ENCODE assay signal across 12 cellular contexts in genomic region chr9:8660383-8660782, GRCh38.
DNase-seq lines count a peak whose midpoint lies in the region; ATAC-seq and TF ChIP-seq lines count a peak whose summit lies in the region.
"Had no signal": no experiment of that assay in that cellular context is flagged by ENCODE, and none has a peak within 500 bp of the region (broad histone marks: within the 10 kb centered on the region; RNA-seq: fewer than 3 reads in every experiment).

No MANE protein-coding gene starts in this region.

- no peak for TF ChIP-seq EP300 in esophagus muscularis mucosa (IDR thresholded peaks at IDR 0.05)

- intact Hi-C loops in Calu3 (cut with micrococcal nuclease; ENCODE audit: unreplicated experiment) (loop anchor here (10.0 kb wide), 1 partner anchor 344 kb away; no protein-coding TSS in a partner anchor), esophagus muscularis mucosa (cut with DNase I) (no loop called here)
- intact Hi-C loops in activated naive CD4-positive, alpha-beta T cell treated with anti-CD3 and anti-CD28 coated beads for 36 hours (cut with micrococcal nuclease): no loop called here

- no peak overlapping the region for H3K4me3 ChIP-seq in esophagus muscularis mucosa

- no peaks in the 10 kb centered on the region for H3K9me3 ChIP-seq in esophagus muscularis mucosa

- no peak for TF ChIP-seq POLR2A in esophagus muscularis mucosa (IDR thresholded peaks at IDR 0.05; ENCODE audit: low read depth)

- H3K36me3 Mint-ChIP-seq in Calu3 (ENCODE audit: insufficient read depth, unreplicated experiment) (no peaks in the 10 kb centered on the region), nephron (ENCODE audit: low read depth) (peaks cover 4% of the 10 kb centered on the region)
- no peaks in the 10 kb centered on the region for H3K36me3 Mint-ChIP-seq in effector memory CD8-positive, alpha-beta T cell (ENCODE audit: insufficient read depth)
- no peaks in the 10 kb centered on the region for H3K36me3 Mint-ChIP-seq in activated naive CD4-positive, alpha-beta T cell treated with anti-CD3 and anti-CD28 coated beads for 36 hours (ENCODE audit: low read depth)
- H3K36me3 Mint-ChIP-seq: activated naive CD8-positive, alpha-beta T cell treated with anti-CD3 and anti-CD28 coated beads, Interleukin-2, amount 10 ng/mL, durations not matched to agents 7 days and 5 days; CD4-positive, alpha-beta memory T cell had no signal

- no peaks in the 10 kb centered on the region for H3K36me3 ChIP-seq in esophagus muscularis mucosa

- peaks cover 0 to 8% (median 0%) of the 10 kb centered on the region in 4 donors for H3K4me1 ChIP-seq in esophagus muscularis mucosa

- CTCF ChIA-PET in Calu3 (lab: Charles Lee): no interaction called here
- CTCF ChIA-PET in activated naive CD4-positive, alpha-beta T cell treated with anti-CD3 and anti-CD28 coated beads for 36 hours (lab: Charles Lee): no interaction called here

- H3K4me1 Mint-ChIP-seq in Calu3 (ENCODE audit: low read depth, unreplicated experiment) (peaks cover 14% of the 10 kb centered on the region), nephron (peaks cover 68% of the 10 kb centered on the region)
- no peaks in the 10 kb centered on the region for H3K4me1 Mint-ChIP-seq in effector memory CD8-positive, alpha-beta T cell (ENCODE audit: low read depth in 2 of 2)
- no peaks in the 10 kb centered on the region for H3K4me1 Mint-ChIP-seq in activated naive CD4-positive, alpha-beta T cell treated with anti-CD3 and anti-CD28 coated beads for 36 hours (ENCODE audit: low read depth)
- H3K4me1 Mint-ChIP-seq: activated naive CD8-positive, alpha-beta T cell treated with anti-CD3 and anti-CD28 coated beads, Interleukin-2, amount 10 ng/mL, durations not matched to agents 7 days and 5 days; CD4-positive, alpha-beta memory T cell had no signal

- DNase-seq in Calu3 (peak; percentile 45), NCI-H2227 (lab: John Stamatoyannopoulos, UW; ENCODE audit: unreplicated experiment) (peak; percentile 61), esophagus muscularis mucosa (ENCODE audit: extremely low spot score) (no peak)
- no peak for DNase-seq in effector memory CD8-positive, alpha-beta T cell
- DNase-seq in activated naive CD4-positive, alpha-beta T cell treated with anti-CD3 and anti-CD28 coated beads for 36 hours: no peak
- DNase-seq: activated naive CD8-positive, alpha-beta T cell treated with anti-CD3 and anti-CD28 coated beads, Interleukin-2, amount 10 ng/mL, durations not matched to agents 7 days and 5 days; CD4-positive, alpha-beta memory T cell; NCI-H1048 had no signal

- H3K27ac ChIP-seq in cingulate gyrus (ENCODE audit: low read depth, low read length): peak overlapping the region; percentile 42
- H3K27ac ChIP-seq in esophagus muscularis mucosa (replicated peaks in 1 of 4): no peak overlapping the region
- H3K27ac ChIP-seq: VCaP had no signal

- H3K27ac Mint-ChIP-seq in Calu3 (ENCODE audit: unreplicated experiment) (no peak overlapping the region), nephron (peak overlapping the region; percentile 79 to 91 (median 82))
- H3K27ac Mint-ChIP-seq in effector memory CD8-positive, alpha-beta T cell: no peak overlapping the region
- no peak overlapping the region for H3K27ac Mint-ChIP-seq in activated naive CD4-positive, alpha-beta T cell treated with anti-CD3 and anti-CD28 coated beads for 36 hours
- H3K27ac Mint-ChIP-seq: activated naive CD8-positive, alpha-beta T cell treated with anti-CD3 and anti-CD28 coated beads, Interleukin-2, amount 10 ng/mL, durations not matched to agents 7 days and 5 days had no signal

- no peaks in the 10 kb centered on the region for H3K27me3 ChIP-seq in esophagus muscularis mucosa

- ATAC-seq in HG03196 (IDR thresholded peaks at IDR 0.05; ENCODE audit: unreplicated experiment): no peak
- ATAC-seq in effector memory CD8-positive, alpha-beta T cell (replicated peaks): no peak

- TF ChIP-seq CTCF in Calu3 (IDR thresholded peaks at IDR 0.05; ENCODE audit: unreplicated experiment) (no peak), nephron (IDR thresholded peaks at IDR 0.05; ENCODE audit: unreplicated experiment in 3 of 3) (no peak), esophagus muscularis mucosa (IDR thresholded peaks at IDR 0.05) (no peak)

- H3K9me3 Mint-ChIP-seq in Calu3 (ENCODE audit: low read depth, unreplicated experiment): no peaks in the 10 kb centered on the region
- H3K9me3 Mint-ChIP-seq in nephron: peaks cover 2% of the 10 kb centered on the region
- peaks cover 0 to 2% of the 10 kb centered on the region in 2 donors for H3K9me3 Mint-ChIP-seq in effector memory CD8-positive, alpha-beta T cell
- no peaks in the 10 kb centered on the region for H3K9me3 Mint-ChIP-seq in activated naive CD4-positive, alpha-beta T cell treated with anti-CD3 and anti-CD28 coated beads for 36 hours
- H3K9me3 Mint-ChIP-seq: activated naive CD8-positive, alpha-beta T cell treated with anti-CD3 and anti-CD28 coated beads, Interleukin-2, amount 10 ng/mL, durations not matched to agents 7 days and 5 days; CD4-positive, alpha-beta memory T cell had no signal

- H3K4me3 Mint-ChIP-seq in Calu3 (ENCODE audit: low read depth, unreplicated experiment) (no peak overlapping the region), nephron (peak overlapping the region in 2 of 3 experiments; percentile 38 to 53)
- no peak overlapping the region for H3K4me3 Mint-ChIP-seq in effector memory CD8-positive, alpha-beta T cell
- H3K4me3 Mint-ChIP-seq in activated naive CD4-positive, alpha-beta T cell treated with anti-CD3 and anti-CD28 coated beads for 36 hours: no peak overlapping the region
- H3K4me3 Mint-ChIP-seq: activated naive CD8-positive, alpha-beta T cell treated with anti-CD3 and anti-CD28 coated beads, Interleukin-2, amount 10 ng/mL, durations not matched to agents 7 days and 5 days; CD4-positive, alpha-beta memory T cell had no signal

- H3K27me3 Mint-ChIP-seq in Calu3 (ENCODE audit: unreplicated experiment) (no peaks in the 10 kb centered on the region), nephron (ENCODE audit: low read depth) (no peaks in the 10 kb centered on the region)
- peaks cover 0 to 7% of the 10 kb centered on the region in 2 donors for H3K27me3 Mint-ChIP-seq in effector memory CD8-positive, alpha-beta T cell
- H3K27me3 Mint-ChIP-seq in activated naive CD4-positive, alpha-beta T cell treated with anti-CD3 and anti-CD28 coated beads for 36 hours (ENCODE audit: low read depth): no peaks in the 10 kb centered on the region

- BruUV-seq in Calu3 (replicated peaks; lab: Mats Ljungman, UMichigan): no TSS peak

Comparison
In these comparisons a context has a peak if more than half of its experiments do, and no peak if none do; other contexts are left out.
1. DNase-seq: peak in Calu3 (single experiment) and NCI-H2227 (single experiment); none in esophagus muscularis mucosa (single experiment), effector memory CD8-positive, alpha-beta T cell (0 of 3) and activated naive CD4-positive, alpha-beta T cell treated with anti-CD3 and anti-CD28 coated beads for 36 hours (single experiment).
2. H3K27ac Mint-ChIP-seq: peak in nephron (3 of 3); none in Calu3 (single experiment), effector memory CD8-positive, alpha-beta T cell (0 of 2) and activated naive CD4-positive, alpha-beta T cell treated with anti-CD3 and anti-CD28 coated beads for 36 hours (single experiment).
3. H3K4me3 Mint-ChIP-seq: peak in nephron (2 of 3); none in Calu3 (single experiment), effector memory CD8-positive, alpha-beta T cell (0 of 2) and activated naive CD4-positive, alpha-beta T cell treated with anti-CD3 and anti-CD28 coated beads for 36 hours (single experiment).